ENCODE assay signal across 18 cellular contexts in genomic region chr1:26686795-26687194, GRCh38.
DNase-seq lines count a peak whose midpoint lies in the region; ATAC-seq and TF ChIP-seq lines count a peak whose summit lies in the region.
"Had no signal": no experiment of that assay in that cellular context is flagged by ENCODE, and none has a peak within 500 bp of the region (broad histone marks: within the 10 kb centered on the region; RNA-seq: fewer than 3 reads in every experiment).

No MANE protein-coding gene starts in this region.

- no peaks in the 10 kb centered on the region for H3K36me3 ChIP-seq in Loucy (ENCODE audit: insufficient read depth, low read length)
- H3K36me3 ChIP-seq: BLaER1, Peyer's patch, tibial artery had no signal

- no peaks in the 10 kb centered on the region for H3K9me3 ChIP-seq in Loucy (ENCODE audit: insufficient read depth, low read depth, low read length)
- H3K9me3 ChIP-seq: BLaER1, Peyer's patch, psoas muscle, tibial artery had no signal

- H3K4me2 ChIP-seq in Loucy (ENCODE audit: low read depth, low read length, poor library complexity, severe bottlenecking): peak overlapping the region; percentile 20

- peaks cover 2% of the 10 kb centered on the region; the same call in 1 of the 2 replicates for H3F3A ChIP-seq in Loucy (ENCODE audit: low read depth)

- H3K79me2 ChIP-seq in Loucy (ENCODE audit: insufficient read depth, low read length): no peaks in the 10 kb centered on the region

- H3K9me2 ChIP-seq in Loucy (replicated peaks; ENCODE audit: low read depth, low read length): no peaks in the 10 kb centered on the region

- no peaks in the 10 kb centered on the region for H3K27me3 ChIP-seq in Loucy (ENCODE audit: insufficient read depth, low read length, poor library complexity, severe bottlenecking)
- H3K27me3 ChIP-seq: BLaER1, Peyer's patch, tibial artery had no signal

- H3K9ac ChIP-seq in Loucy (ENCODE audit: low read depth, low read length, poor library complexity, severe bottlenecking): no peak overlapping the region
- H3K9ac ChIP-seq: BLaER1 had no signal

- ATAC-seq in HG03439 (IDR thresholded peaks at IDR 0.05; ENCODE audit: unreplicated experiment) (no peak), GM21367 (IDR thresholded peaks at IDR 0.05; ENCODE audit: unreplicated experiment) (no peak)
- ATAC-seq: psoas muscle had no signal

- no peaks in the 10 kb centered on the region for H4K20me1 ChIP-seq in Loucy (ENCODE audit: insufficient read depth, low read length, poor library complexity, severe bottlenecking)
- H4K20me1 ChIP-seq: BLaER1 had no signal

- DNase-seq in ELR (ENCODE audit: low read depth) (peak; percentile 30), astrocyte of the hippocampus (ENCODE audit: low read depth, low spot score) (peak; percentile 42), kidney glomerular epithelial cell (lab: John Stamatoyannopoulos, UW) (peak; percentile 13), NCI-H1436 (lab: John Stamatoyannopoulos, UW) (no peak)
- DNase-seq: activated naive CD4-positive, alpha-beta T cell treated with anti-CD3 and anti-CD28 coated beads for 36 hours; activated T-cell treated with anti-CD3 and anti-CD28 coated beads for 4 hours; DMS153; HFFc6; immature natural killer cell; NCI-H2029 treated with DMSO at 0.1 percent for 48 hours; nephron progenitor cell; Peyer's patch; psoas muscle; tibial artery had no signal

- TF ChIP-seq CTCF in Loucy (conservative IDR thresholded peaks at IDR 0.05; ENCODE audit: low read length): no peak

- no peak overlapping the region for H3K4me3 ChIP-seq in Loucy (ENCODE audit: low read length, poor library complexity, severe bottlenecking)
- H3K4me3 ChIP-seq: BLaER1, Peyer's patch, psoas muscle, tibial artery had no signal

- H2AFZ ChIP-seq in Loucy (ENCODE audit: low read length): peak overlapping the region; percentile 95

- H3K4me1 ChIP-seq in Loucy (ENCODE audit: insufficient read depth, low read length, poor library complexity, severe bottlenecking): peaks cover 21% of the 10 kb centered on the region
